8 cellular contexts compared by ENCODE assay signal in genomic region chr12:116880817-116881324, GRCh38. TPM values are rescaled to one million over a fixed set of nuclear protein-coding genes. Genes with fewer than 3 reads are reported as not detected.
DNase-seq lines count a peak whose midpoint lies in the region; ATAC-seq and TF ChIP-seq lines count a peak whose summit lies in the region.

No MANE protein-coding gene starts in this region.

- no peaks in the 10 kb centered on the region for H3K9me3 Mint-ChIP-seq in activated T-cell treated with anti-CD3 and anti-CD28 coated beads, Interleukin-2, amount 50 U/mL, for 4 hours

- H3K4me3 Mint-ChIP-seq in activated T-cell treated with anti-CD3 and anti-CD28 coated beads, Interleukin-2, amount 50 U/mL, for 4 hours, result peak overlapping the region; percentile 81

- no peaks in the 10 kb centered on the region for H3K36me3 ChIP-seq in heart left ventricle

- DNase-seq in GM10266 (ENCODE audit: extremely low spot score) (peak; percentile 79), HEK293T (ENCODE audit: extremely low spot score) (peak; percentile 70), NCI-H226 (peak; percentile 61), heart left ventricle (peak in 3 of 5 donors; percentile 23 to 55 (median 28)), retinal pigment epithelial cell (ENCODE audit: low read depth) (no peak), COLO829 (ENCODE audit: low spot score) (no peak), T1000 (lab: John Stamatoyannopoulos, UW) (no peak)
- DNase-seq in activated T-cell treated with anti-CD3 and anti-CD28 coated beads, Interleukin-2, amount 50 U/mL, for 4 hours, result no peak

- WGBS in heart left ventricle, 4 donors, result 0 to 1% (median 1%) methylated on average over 16 to 65 of the region's 65 CpGs

- H3K4me3 ChIP-seq in heart left ventricle (peak overlapping the region in 10 of 12 donors; percentile 31 to 60 (median 46)), retinal pigment epithelial cell (ENCODE audit: low read length) (peak overlapping the region; percentile 67)

- no peaks in the 10 kb centered on the region for H3K36me3 Mint-ChIP-seq in activated T-cell treated with anti-CD3 and anti-CD28 coated beads, Interleukin-2, amount 50 U/mL, for 4 hours (ENCODE audit: insufficient read depth)

- peak; percentile 25 for TF ChIP-seq CTCF in GM10266 (IDR thresholded peaks at IDR 0.05; ENCODE audit: control insufficient read depth, insufficient read depth, low read depth, missing control alignments)
- TF ChIP-seq CTCF in heart left ventricle (IDR thresholded peaks at IDR 0.05), result peak in 2 of 12 donors; percentile 4 to 26
- TF ChIP-seq CTCF in retinal pigment epithelial cell (conservative IDR thresholded peaks at IDR 0.05; ENCODE audit: low read depth, low read length), result no peak

- intact Hi-C loops in heart left ventricle (cut with DNase I), result loop anchor here in 8 of 10 donors (2.0 to 10.0 kb wide), 3 partner anchors 176 to 179 kb away; no protein-coding TSS in a partner anchor

- H3K9me3 ChIP-seq in heart left ventricle, result no peaks in the 10 kb centered on the region

- no peak for TF ChIP-seq POLR2A in heart left ventricle (IDR thresholded peaks at IDR 0.05)

- POLR2A ChIA-PET in HEK293T (lab: Yijun Ruan, JAX), result interaction anchor here (0.7 to 1.9 kb wide), 9 partner anchors 11 to 162 kb away, joined by 3 to 7 read pairs (median 4); no protein-coding TSS in a partner anchor

- peaks cover 3 to 41% (median 27%) of the 10 kb centered on the region in 12 donors for H3K4me1 ChIP-seq in heart left ventricle

- peaks cover 70% of the 10 kb centered on the region for H3K27me3 Mint-ChIP-seq in activated T-cell treated with anti-CD3 and anti-CD28 coated beads, Interleukin-2, amount 50 U/mL, for 4 hours (ENCODE audit: low read depth)

- peak; percentile 87 to 88 for ATAC-seq in activated T-cell treated with anti-CD3 and anti-CD28 coated beads, Interleukin-2, amount 50 U/mL, for 4 hours
- ATAC-seq in heart left ventricle, result peak in 3 of 4 donors; percentile 66 to 90 (median 85)

- H3K27ac ChIP-seq in heart left ventricle, result no peak overlapping the region

- CTCF ChIA-PET in HEK293T (lab: Yijun Ruan, JAX), result interaction anchor here (2.0 kb wide), 1 partner anchor 18 kb away, joined by 13 read pairs; no protein-coding TSS in a partner anchor

- peaks cover 13 to 81% (median 33%) of the 10 kb centered on the region in 9 donors for H3K27me3 ChIP-seq in heart left ventricle

- H3K4me1 Mint-ChIP-seq in activated T-cell treated with anti-CD3 and anti-CD28 coated beads, Interleukin-2, amount 50 U/mL, for 4 hours (ENCODE audit: low read depth), result peaks cover 32% of the 10 kb centered on the region

TF ChIP-seq in HEK293T, 16 proteins besides CTCF, POLR2A, EP300 and RAD21:
- TF ChIP-seq NFRKB (IDR thresholded peaks at IDR 0.05) (no peak), CTBP1 (IDR thresholded peaks at IDR 0.05; ENCODE audit: borderline replicate concordance) (no peak), SUZ12 (IDR thresholded peaks at IDR 0.05) (no peak), TARDBP (IDR thresholded peaks at IDR 0.05) (no peak), ARNT (IDR thresholded peaks at IDR 0.05) (peak; percentile 36; the same call in 1 of the 2 replicates), PKNOX1 (IDR thresholded peaks at IDR 0.05) (no peak), FOXM1 (IDR thresholded peaks at IDR 0.05; ENCODE audit: borderline replicate concordance) (peak; percentile 60), FOXK2 (IDR thresholded peaks at IDR 0.05) (no peak), ELF4 (IDR thresholded peaks at IDR 0.05) (no peak), HDGF (IDR thresholded peaks at IDR 0.05; ENCODE audit: borderline replicate concordance) (no peak), FOXA1 (IDR thresholded peaks at IDR 0.05) (no peak), L3MBTL2 (conservative IDR thresholded peaks at IDR 0.05) (no peak), ZNF384 (IDR thresholded peaks at IDR 0.05) (no peak), BHLHE40 (IDR thresholded peaks at IDR 0.05; ENCODE audit: borderline replicate concordance) (no peak), LEF1 (IDR thresholded peaks at IDR 0.05; ENCODE audit: borderline replicate concordance) (no peak; the same call in 1 of the 2 replicates)

RNA-seq across cellular contexts. Expression of gene HRK, which starts 0.4 kb away (rescaled TPM):
- not detected for total RNA-seq in activated T-cell treated with anti-CD3 and anti-CD28 coated beads, Interleukin-2, amount 50 U/mL, for 4 hours
- 1 to 10 TPM in 1 of 9 donors, under 1 TPM in 6, not detected in 2; 0.12 to 1.3 (median 0.19) TPM for total RNA-seq in heart left ventricle
- under 1 TPM; 0.03 to 0.19 TPM for polyA plus RNA-seq in heart left ventricle

RNA-seq across cellular contexts. Expression of gene FBXW8, which starts 29.9 kb away (rescaled TPM):
- 1 to 10 TPM; 5.6 to 8.3 (median 5.9) TPM for total RNA-seq in activated T-cell treated with anti-CD3 and anti-CD28 coated beads, Interleukin-2, amount 50 U/mL, for 4 hours
- 1 to 10 TPM; 5.4 to 9.7 (median 7.1) TPM for total RNA-seq in heart left ventricle
- 1 to 10 TPM; 2.4 to 5.2 TPM for polyA plus RNA-seq in heart left ventricle

Comparison
In these comparisons a context has a peak if more than half of its experiments do, and no peak if none do; other contexts are left out.
1. DNase-seq: peak in GM10266 (single experiment), HEK293T (single experiment), NCI-H226 (single experiment) and heart left ventricle (3 of 5); none in activated T-cell treated with anti-CD3 and anti-CD28 coated beads, Interleukin-2, amount 50 U/mL, for 4 hours (single experiment), retinal pigment epithelial cell (single experiment), COLO829 (single experiment) and T1000 (single experiment).